ENCODE assay signal across 10 cellular contexts in the genomic region with DNA sequence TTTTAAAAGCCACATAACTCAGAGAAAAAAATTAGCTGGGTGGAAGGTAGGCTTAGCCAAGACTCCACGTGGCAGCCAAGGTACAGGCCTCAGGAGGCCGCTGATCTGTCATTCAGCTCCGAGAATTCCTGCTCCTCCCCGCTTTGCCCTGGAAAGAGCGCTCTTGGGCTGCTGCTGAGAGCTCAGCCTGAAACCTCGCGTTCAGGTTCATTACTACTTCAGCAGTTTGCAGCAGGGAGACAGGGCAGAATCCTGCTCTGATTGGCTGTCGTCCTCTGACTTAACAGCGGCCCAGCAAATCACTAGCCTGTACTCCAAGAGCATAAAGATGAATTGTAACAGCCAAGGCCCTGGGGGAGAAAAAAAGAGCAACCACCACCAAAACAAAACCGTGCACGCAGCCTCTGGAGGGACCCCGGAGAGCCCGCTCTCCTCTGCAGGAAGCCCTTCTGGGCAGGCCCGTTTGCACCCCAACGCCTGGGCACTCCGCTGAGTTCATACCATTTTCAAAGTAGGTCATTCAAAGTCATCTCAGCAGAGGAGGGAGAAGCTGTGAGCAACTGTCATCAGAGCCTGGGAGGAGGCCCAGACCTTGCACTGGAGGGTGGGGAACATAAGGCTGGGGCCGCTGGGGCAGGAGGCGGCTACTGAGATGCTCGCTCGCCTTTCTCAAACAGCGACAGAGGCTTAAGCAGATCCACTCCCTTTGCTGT. TPM values are rescaled to one million over a fixed set of nuclear protein-coding genes. Genes with fewer than 3 reads are reported as not detected.
DNase-seq lines count a peak whose midpoint lies in the region; ATAC-seq, FAIRE-seq and TF ChIP-seq lines count a peak whose summit lies in the region.
"Had no signal": no experiment of that assay in that cellular context is flagged by ENCODE, and none has a peak within 500 bp of the region (broad histone marks: within the 10 kb centered on the region; RNA-seq: fewer than 3 reads in every experiment).

No MANE protein-coding gene starts in this region.

- H3K9me3 Mint-ChIP-seq in activated T-cell treated with anti-CD3 and anti-CD28 coated beads, Interleukin-2, amount 50 U/mL, for 24 hours = no peaks in the 10 kb centered on the region
- H3K9me3 Mint-ChIP-seq: stimulated activated naive CD8-positive, alpha-beta T cell treated with anti-CD3 and anti-CD28 coated beads, Interleukin-15, Interleukin-2, amounts not matched to agents 100 ng/mL and 50 ng/mL, for 24 hours had no signal

- no peaks in the 10 kb centered on the region for H3K36me3 Mint-ChIP-seq in activated T-cell treated with anti-CD3 and anti-CD28 coated beads, Interleukin-2, amount 50 U/mL, for 24 hours (ENCODE audit: low read depth)

- no peak for TF ChIP-seq CTCF in HEK293 (tag by site-specific recombination; IDR thresholded peaks at IDR 0.05)
- TF ChIP-seq CTCF in ovary (IDR thresholded peaks at IDR 0.05) = no peak

- H3K27me3 Mint-ChIP-seq in activated T-cell treated with anti-CD3 and anti-CD28 coated beads, Interleukin-2, amount 50 U/mL, for 24 hours = no peaks in the 10 kb centered on the region
- H3K27me3 Mint-ChIP-seq: stimulated activated naive CD8-positive, alpha-beta T cell treated with anti-CD3 and anti-CD28 coated beads, Interleukin-15, Interleukin-2, amounts not matched to agents 100 ng/mL and 50 ng/mL, for 24 hours had no signal

- no peak for TF ChIP-seq POLR2A in ovary (IDR thresholded peaks at IDR 0.05)

- no peaks in the 10 kb centered on the region for H3K27me3 ChIP-seq in ovary

- POLR2A ChIA-PET in HEK293 (lab: Yijun Ruan, JAX) = interaction anchor here (0.6 to 0.8 kb wide), 2 partner anchors 34 to 533 kb away, joined by 5 to 6 read pairs; no protein-coding TSS in a partner anchor

- no peaks in the 10 kb centered on the region for H3K9me3 ChIP-seq in HEK293 (ENCODE audit: control insufficient read depth, insufficient read depth, low read depth, low read length)
- no peaks in the 10 kb centered on the region for H3K9me3 ChIP-seq in ovary

- no peak for FAIRE-seq in RCC 7860 (lab: Jason Lieb, UNC)

- DNase-seq in cerebellar cortex (ENCODE audit: low spot score) (peak; percentile 96), hypothalamus (lab: John Stamatoyannopoulos, UW) (peak in 50 of 51 donors; percentile 12 to 89 (median 66)), ovary (peak; percentile 28 to 46 (median 40)), NCI-H187 treated with DMSO at 0.1 percent for 48 hours (lab: John Stamatoyannopoulos, UW) (no peak), RCC 7860 (ENCODE audit: low spot score) (no peak)
- no peak for DNase-seq in activated T-cell treated with anti-CD3 and anti-CD28 coated beads, Interleukin-2, amount 50 U/mL, for 24 hours

- H3K36me3 ChIP-seq in HEK293 (ENCODE audit: control insufficient read depth in 2 of 2, insufficient read depth in 1 of 2, low read length in 2 of 2) (no peaks in the 10 kb centered on the region), ovary (no peaks in the 10 kb centered on the region)

- H3K27ac ChIP-seq in HEK293 (ENCODE audit: extremely low read depth, low read depth, low read length) (no peak overlapping the region), ovary (no peak overlapping the region)
- H3K27ac ChIP-seq: C4-2B had no signal

- H3K27ac Mint-ChIP-seq in activated T-cell treated with anti-CD3 and anti-CD28 coated beads, Interleukin-2, amount 50 U/mL, for 24 hours = no peak overlapping the region

- CTCF ChIA-PET in HEK293 (lab: Yijun Ruan, JAX) = interaction anchor here (0.7 to 2.8 kb wide), 4 partner anchors 19 to 162 kb away, joined by 3 to 16 read pairs (median 5); no protein-coding TSS in a partner anchor

- peaks cover 21% of the 10 kb centered on the region for H3K4me1 ChIP-seq in HEK293 (ENCODE audit: control insufficient read depth, insufficient read depth, low read length)
- no peaks in the 10 kb centered on the region for H3K4me1 ChIP-seq in ovary (ENCODE audit: insufficient read depth)

- no peak overlapping the region for H3K4me3 ChIP-seq in HEK293 (ENCODE audit: low read depth, low read length)
- peak overlapping the region; percentile 30 for H3K4me3 ChIP-seq in ovary

- intact Hi-C loops in ovary (cut with DNase I) = no loop called here

- H3K4me3 Mint-ChIP-seq in activated T-cell treated with anti-CD3 and anti-CD28 coated beads, Interleukin-2, amount 50 U/mL, for 24 hours = no peak overlapping the region
- H3K4me3 Mint-ChIP-seq: stimulated activated naive CD8-positive, alpha-beta T cell treated with anti-CD3 and anti-CD28 coated beads, Interleukin-15, Interleukin-2, amounts not matched to agents 100 ng/mL and 50 ng/mL, for 24 hours had no signal

- 7 to 18% (median 12%) methylated on average over 21 of the region's 21 CpGs for WGBS in ovary, 3 donors

- peaks cover 25% of the 10 kb centered on the region for H3K4me1 Mint-ChIP-seq in activated T-cell treated with anti-CD3 and anti-CD28 coated beads, Interleukin-2, amount 50 U/mL, for 24 hours (ENCODE audit: low read depth)

- no peak for ATAC-seq in HG02938 (IDR thresholded peaks at IDR 0.05; ENCODE audit: unreplicated experiment)

- no peak for TF ChIP-seq EP300 in ovary (IDR thresholded peaks at IDR 0.05)

TF ChIP-seq in HEK293, 187 proteins besides CTCF, POLR2A, EP300 and RAD21 (continues in another document):
- TF ChIP-seq ZNF777 (tag by site-specific recombination; IDR thresholded peaks at IDR 0.05; ENCODE audit: borderline replicate concordance) (no peak), BCL11B (tag by site-specific recombination; IDR thresholded peaks at IDR 0.05; ENCODE audit: low read depth) (no peak), ZNF184 (tag by site-specific recombination; IDR thresholded peaks at IDR 0.05) (no peak), OSR2 (tag by site-specific recombination; IDR thresholded peaks at IDR 0.05) (0 out of 2 replicates have a peak, but pooled peaks have one; percentile 11), ZNF2 (tag by site-specific recombination; IDR thresholded peaks at IDR 0.05) (no peak), HOXC10 (CRISPR knock-in tag; IDR thresholded peaks at IDR 0.05) (no peak), ZNF341 (tag by site-specific recombination; IDR thresholded peaks at IDR 0.05; ENCODE audit: low read depth) (peak; percentile 40; the same call in 1 of the 2 replicates), ZNF394 (tag by site-specific recombination; IDR thresholded peaks at IDR 0.05; ENCODE audit: borderline replicate concordance) (peak; percentile 38; the same call in 1 of the 2 replicates), HOXD13 (CRISPR knock-in tag; IDR thresholded peaks at IDR 0.05; ENCODE audit: borderline replicate concordance) (no peak)
- TF ChIP-seq, protein P1, sequence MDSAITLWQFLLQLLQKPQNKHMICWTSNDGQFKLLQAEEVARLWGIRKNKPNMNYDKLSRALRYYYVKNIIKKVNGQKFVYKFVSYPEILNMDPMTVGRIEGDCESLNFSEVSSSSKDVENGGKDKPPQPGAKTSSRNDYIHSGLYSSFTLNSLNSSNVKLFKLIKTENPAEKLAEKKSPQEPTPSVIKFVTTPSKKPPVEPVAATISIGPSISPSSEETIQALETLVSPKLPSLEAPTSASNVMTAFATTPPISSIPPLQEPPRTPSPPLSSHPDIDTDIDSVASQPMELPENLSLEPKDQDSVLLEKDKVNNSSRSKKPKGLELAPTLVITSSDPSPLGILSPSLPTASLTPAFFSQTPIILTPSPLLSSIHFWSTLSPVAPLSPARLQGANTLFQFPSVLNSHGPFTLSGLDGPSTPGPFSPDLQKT (IDR thresholded peaks at IDR 0.05; ENCODE audit: borderline replicate concordance, low read depth, low read length) = no peak
- TF ChIP-seq, protein P2, sequence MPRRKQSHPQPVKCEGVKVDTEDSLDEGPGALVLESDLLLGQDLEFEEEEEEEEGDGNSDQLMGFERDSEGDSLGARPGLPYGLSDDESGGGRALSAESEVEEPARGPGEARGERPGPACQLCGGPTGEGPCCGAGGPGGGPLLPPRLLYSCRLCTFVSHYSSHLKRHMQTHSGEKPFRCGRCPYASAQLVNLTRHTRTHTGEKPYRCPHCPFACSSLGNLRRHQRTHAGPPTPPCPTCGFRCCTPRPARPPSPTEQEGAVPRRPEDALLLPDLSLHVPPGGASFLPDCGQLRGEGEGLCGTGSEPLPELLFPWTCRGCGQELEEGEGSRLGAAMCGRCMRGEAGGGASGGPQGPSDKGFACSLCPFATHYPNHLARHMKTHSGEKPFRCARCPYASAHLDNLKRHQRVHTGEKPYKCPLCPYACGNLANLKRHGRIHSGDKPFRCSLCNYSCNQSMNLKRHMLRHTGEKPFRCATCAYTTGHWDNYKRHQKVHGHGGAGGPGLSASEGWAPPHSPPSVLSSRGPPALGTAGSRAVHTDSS (tag by site-specific recombination; IDR thresholded peaks at IDR 0.05) = no peak

RNA-seq across cellular contexts. Expression of a gene that starts 42.2 kb away (rescaled TPM):
- total RNA-seq in ovary = 10 to 100 TPM; 26.4 to 38.2 (median 32.6) TPM
- 10 to 100 TPM in 1 of 2 donors, 1 to 10 TPM in 1; 7.3 to 12.9 TPM for polyA plus RNA-seq in ovary

Comparison
In these comparisons a context has a peak if more than half of its experiments do, and no peak if none do; other contexts are left out.
1. DNase-seq: peak in cerebellar cortex (single experiment), hypothalamus (50 of 51) and ovary (5 of 5); none in NCI-H187 treated with DMSO at 0.1 percent for 48 hours (single experiment), activated T-cell treated with anti-CD3 and anti-CD28 coated beads, Interleukin-2, amount 50 U/mL, for 24 hours (single experiment) and RCC 7860 (single experiment).